ENCODE assay signal across 15 cellular contexts in the genomic region with DNA sequence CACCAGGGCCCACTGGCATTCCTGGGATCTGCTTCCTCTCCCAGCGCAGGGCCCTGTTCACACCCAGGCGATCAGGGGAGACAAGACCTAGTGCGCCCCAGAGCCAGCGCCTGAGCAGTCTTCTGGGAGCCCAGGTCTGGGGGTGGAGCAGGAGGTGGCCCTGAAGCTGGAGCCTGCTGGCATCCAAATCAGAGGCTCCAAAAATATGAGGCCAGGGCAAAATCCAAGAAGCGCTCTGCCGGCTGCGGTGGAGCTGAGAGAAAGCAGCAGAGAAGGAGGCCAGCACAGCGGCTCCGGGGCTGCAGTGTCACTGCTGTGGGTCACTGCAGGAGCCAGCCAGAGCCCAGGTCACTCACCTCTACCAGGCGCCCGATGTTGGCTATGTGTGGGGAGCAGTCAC. TPM values are rescaled to one million over a fixed set of nuclear protein-coding genes. Genes with fewer than 3 reads are reported as not detected.
A peak's percentile ranks its signal among the peaks of the same experiment; 100 is the strongest.
DNase-seq lines count a peak whose midpoint lies in the region; ATAC-seq, FAIRE-seq and TF ChIP-seq lines count a peak whose summit lies in the region.
"Had no signal": no experiment of that assay in that cellular context is flagged by ENCODE, and none has a peak within 500 bp of the region (broad histone marks: within the 10 kb centered on the region; RNA-seq: fewer than 3 reads in every experiment).

No MANE protein-coding gene starts in this region.

- peaks cover 6% of the 10 kb centered on the region; the same call in 1 of the 2 replicates for H3K36me3 ChIP-seq in PC-3 (ENCODE audit: low read depth, low read length)
- H3K36me3 ChIP-seq in H1 (ENCODE audit: control insufficient read depth in 2 of 4, insufficient read depth in 4 of 4, low read length in 3 of 4): peaks cover 3 to 19% (median 5%) of the 10 kb centered on the region in 4 experiments; a peak in 4 of 8 replicates
- H3K36me3 ChIP-seq in prostate gland: peaks cover 0 to 4% of the 10 kb centered on the region in 2 donors

- H3K9me3 ChIP-seq in PC-3 (ENCODE audit: low read length) (no peaks in the 10 kb centered on the region), H1 (ENCODE audit: insufficient read depth in 2 of 2, low read depth in 1 of 2, low read length in 1 of 2) (no peaks in the 10 kb centered on the region), prostate gland (no peaks in the 10 kb centered on the region)
- H3K9me3 ChIP-seq: tibial artery had no signal

- no peak overlapping the region for H4K5ac ChIP-seq in H1 (ENCODE audit: insufficient read length, low read depth, low read length)

- no peak overlapping the region for H2AK5ac ChIP-seq in H1 (ENCODE audit: low read depth, low read length)

- H3K79me2 ChIP-seq in PC-3 (ENCODE audit: low read length): no peaks in the 10 kb centered on the region
- H3K79me2 ChIP-seq in H1 (ENCODE audit: control insufficient read depth in 1 of 2, insufficient read depth in 2 of 2, low read length in 2 of 2): no peaks in the 10 kb centered on the region

- no peak overlapping the region for H3K18ac ChIP-seq in H1 (ENCODE audit: extremely low read depth, low read length)

- no peak overlapping the region for H2BK12ac ChIP-seq in H1 (ENCODE audit: low read depth, low read length)

- H3K23ac ChIP-seq in H1 (ENCODE audit: insufficient read length): no peak overlapping the region

- H4K8ac ChIP-seq in H1 (ENCODE audit: extremely low read depth, insufficient read depth, low read length): no peak overlapping the region

- H2BK120ac ChIP-seq in H1 (replicated peaks; ENCODE audit: low read depth, low read length): no peak overlapping the region

- intact Hi-C loops in PC-3 (cut with micrococcal nuclease) (loop anchor here (5.0 kb wide), 1 partner anchor 307 kb away; no protein-coding TSS in a partner anchor), prostate gland (cut with DNase I) (loop anchor here (2.0 to 5.0 kb wide), 2 partner anchors 44 to 142 kb away; partner anchors contain the start of gene CAPZB)

- no peaks in the 10 kb centered on the region for H3K9me2 ChIP-seq in PC-3 (replicated peaks; ENCODE audit: low read length)

- WGBS in H1 (ENCODE audit: extremely low coverage in 1 of 2, insufficient coverage in 1 of 2, insufficient read length in 1 of 2, insufficient replicate concordance in 2 of 2, low coverage in 1 of 2, low lambda C conversion rate in 2 of 2, missing lambda C conversion rate in 1 of 2), 2 experiments: 85% methylated on average over 9 of the region's 11 CpGs; no CpG with 5 or more reads in 1 of the 2 experiments
- WGBS in prostate gland: 79% methylated on average over 11 of the region's 11 CpGs

- H3K9ac ChIP-seq in PC-3 (ENCODE audit: low read length) (no peak overlapping the region), H1 (replicated peaks in 1 of 4; ENCODE audit: extremely low read depth in 1 of 4, low read depth in 3 of 4, low read length in 3 of 4) (no peak overlapping the region)
- H3K9ac ChIP-seq: GM23248 had no signal

- no peak overlapping the region for H3K56ac ChIP-seq in H1 (replicated peaks; ENCODE audit: insufficient read length, low read depth, low read length)

- H2AFZ ChIP-seq in PC-3 (ENCODE audit: low read length) (no peak overlapping the region), H1 (ENCODE audit: low read length) (no peak overlapping the region)
- H2AFZ ChIP-seq: GM23248 had no signal

- TF ChIP-seq POLR2A in H1 (IDR thresholded peaks at IDR 0.05; ENCODE audit: control extremely low read depth in 1 of 2, low read depth in 2 of 2, low read length in 2 of 2): no peak
- no peak for TF ChIP-seq POLR2A in prostate gland (IDR thresholded peaks at IDR 0.05)

- H4K20me1 ChIP-seq in PC-3 (ENCODE audit: low read length) (no peaks in the 10 kb centered on the region), H1 (replicated peaks in 1 of 2; ENCODE audit: control insufficient read depth in 1 of 2, insufficient read depth in 2 of 2, low read length in 2 of 2) (peaks cover 6% of the 10 kb centered on the region in 2 experiments)

- H3K4me3 Mint-ChIP-seq in activated T-cell treated with anti-CD3 and anti-CD28 coated beads, Interleukin-2, amount 50 U/mL, for 24 hours: no peak overlapping the region
- H3K4me3 Mint-ChIP-seq: CD4-positive, alpha-beta memory T cell had no signal

- H4K91ac ChIP-seq in H1 (replicated peaks; ENCODE audit: insufficient read length, low read length): no peak overlapping the region

- no peak for TF ChIP-seq EP300 in H1 (IDR thresholded peaks at IDR 0.05; ENCODE audit: borderline replicate concordance in 1 of 2, low read depth in 2 of 2, low read length in 2 of 2)

- H3K23me2 ChIP-seq in H1 (ENCODE audit: low read depth, low read length): no peaks in the 10 kb centered on the region

- no peaks in the 10 kb centered on the region for H3K27me3 ChIP-seq in PC-3 (ENCODE audit: low read length)
- H3K27me3 ChIP-seq in H1 (replicated peaks in 1 of 4; ENCODE audit: control insufficient read depth in 3 of 4, extremely low read depth in 1 of 4, insufficient read depth in 3 of 4, low read length in 3 of 4): no peaks in the 10 kb centered on the region
- H3K27me3 ChIP-seq in prostate gland (replicated peaks; ENCODE audit: insufficient read depth): no peaks in the 10 kb centered on the region
- H3K27me3 ChIP-seq: foreskin keratinocyte, tibial artery had no signal

- FAIRE-seq in H1 (lab: Jason Lieb, UNC): no peak
- FAIRE-seq: GM12892 had no signal

- H3K79me1 ChIP-seq in H1 (ENCODE audit: low read depth, low read length): no peaks in the 10 kb centered on the region; the same call in 1 of the 2 replicates

- H3K9me3 Mint-ChIP-seq in activated T-cell treated with anti-CD3 and anti-CD28 coated beads, Interleukin-2, amount 50 U/mL, for 24 hours: no peaks in the 10 kb centered on the region
- H3K9me3 Mint-ChIP-seq: activated T-helper 2 cell treated with anti-CD3 and anti-CD28 coated beads, Interferon-gamma antibody, Interleukin-2, Interleukin-4, amounts not matched to agents 10 μg/mL and 5 μg/mL and 100 μg/mL, durations not matched to agents 14 hours and 24 hours and 36 hours; CD4-positive, alpha-beta memory T cell had no signal

- ATAC-seq in PC-3: 0 out of 2 replicates have a peak, but pooled peaks have one; percentile 12
- no peak for ATAC-seq in GM19351 (IDR thresholded peaks at IDR 0.05; ENCODE audit: unreplicated experiment)

- TF ChIP-seq RAD21 in H1 (IDR thresholded peaks at IDR 0.05 in 1 of 2, conservative IDR thresholded peaks at IDR 0.05 in 1 of 2; ENCODE audit: low read depth in 2 of 2, low read length in 2 of 2): no peak

- H3K4me1 Mint-ChIP-seq in activated T-cell treated with anti-CD3 and anti-CD28 coated beads, Interleukin-2, amount 50 U/mL, for 24 hours (ENCODE audit: low read depth): peaks cover 11% of the 10 kb centered on the region

- peak overlapping the region; percentile 80 for H3K27ac Mint-ChIP-seq in activated T-cell treated with anti-CD3 and anti-CD28 coated beads, Interleukin-2, amount 50 U/mL, for 24 hours
- H3K27ac Mint-ChIP-seq: activated T-helper 2 cell treated with anti-CD3 and anti-CD28 coated beads, Interferon-gamma antibody, Interleukin-2, Interleukin-4, amounts not matched to agents 10 μg/mL and 5 μg/mL and 100 μg/mL, durations not matched to agents 14 hours and 24 hours and 36 hours had no signal

- POLR2A ChIA-PET in PC-3 (lab: Charles Lee; ENCODE audit: unreplicated experiment) (no interaction called here), H1 (lab: Charles Lee; ENCODE audit: partially characterized antibody) (interaction anchor here (1.0 to 1.6 kb wide), 2 partner anchors 9 to 137 kb away, joined by 3 to 7 read pairs; no protein-coding TSS in a partner anchor)

- no TSS peak for BruUV-seq in PC-3 (replicated peaks; lab: Mats Ljungman, UMichigan)

- H2BK15ac ChIP-seq in H1 (ENCODE audit: low read length): no peak overlapping the region

- CTCF ChIA-PET in PC-3 (lab: Charles Lee): interaction anchor here (0.5 kb wide), 1 partner anchor 269 kb away, joined by 3 read pairs; no protein-coding TSS in a partner anchor
- CTCF ChIA-PET in H1 (lab: Charles Lee; ENCODE audit: partially characterized antibody): interaction anchor here (0.6 to 8.0 kb wide), 26 partner anchors 10 to 317 kb away, joined by 3 to 72 read pairs (median 4); partner anchors contain the start of gene NBL1

- no peak overlapping the region for H3K4ac ChIP-seq in H1 (replicated peaks; ENCODE audit: insufficient read length, low read depth, low read length)

- DNase-seq in activated T-cell treated with anti-CD3 and anti-CD28 coated beads, Interleukin-2, amount 50 U/mL, for 24 hours: no peak
- no peak for DNase-seq in activated T-cell treated with anti-CD3 and anti-CD28 coated beads for 4 hours
- no peak for DNase-seq in PC-3
- no peak for DNase-seq in H1 (ENCODE audit: low read depth in 1 of 2, low spot score in 2 of 2)
- DNase-seq in prostate gland (ENCODE audit: low spot score): no peak
- DNase-seq in EL: no peak
- no peak for DNase-seq in SK-N-DZ (ENCODE audit: low spot score)
- DNase-seq: foreskin keratinocyte had no signal

- no peak overlapping the region for H3K4me2 ChIP-seq in PC-3 (ENCODE audit: low read length)
- H3K4me2 ChIP-seq in H1 (ENCODE audit: insufficient read depth in 1 of 2, low read depth in 2 of 2, low read length in 2 of 2): no peak overlapping the region

- peak overlapping the region; percentile 24; the same call in 1 of the 2 replicates for H2BK5ac ChIP-seq in H1 (ENCODE audit: low read depth, low read length)

- TF ChIP-seq CTCF in PC-3 (conservative IDR thresholded peaks at IDR 0.05; ENCODE audit: low read depth, low read length) (no peak), H1 (IDR thresholded peaks at IDR 0.05; ENCODE audit: control extremely low read depth in 1 of 3, insufficient read depth in 1 of 3, low read depth in 1 of 3, low read length in 3 of 3) (no peak), prostate gland (IDR thresholded peaks at IDR 0.05) (no peak)

- no peaks in the 10 kb centered on the region for H3K4me1 ChIP-seq in PC-3 (ENCODE audit: insufficient read depth, low read length)
- peaks cover 0 to 11% (median 5%) of the 10 kb centered on the region in 4 experiments; a peak in 5 of 7 replicates for H3K4me1 ChIP-seq in H1 (replicated peaks in 1 of 4; ENCODE audit: control insufficient read depth in 3 of 4, insufficient read depth in 4 of 4, low read length in 3 of 4)
- peaks cover 17% of the 10 kb centered on the region for H3K4me1 ChIP-seq in prostate gland (replicated peaks)
- H3K4me1 ChIP-seq: foreskin keratinocyte had no signal

- no peaks in the 10 kb centered on the region for H3K27me3 Mint-ChIP-seq in activated T-cell treated with anti-CD3 and anti-CD28 coated beads, Interleukin-2, amount 50 U/mL, for 24 hours
- H3K27me3 Mint-ChIP-seq: CD4-positive, alpha-beta memory T cell had no signal

- no peak overlapping the region for H3K14ac ChIP-seq in H1 (ENCODE audit: insufficient read length)

- H2BK20ac ChIP-seq in H1 (ENCODE audit: low read length): no peak overlapping the region

- H3F3A ChIP-seq in PC-3 (ENCODE audit: low read length, unreplicated experiment): no peaks in the 10 kb centered on the region

- peaks cover 86% of the 10 kb centered on the region for H3K36me3 Mint-ChIP-seq in activated T-cell treated with anti-CD3 and anti-CD28 coated beads, Interleukin-2, amount 50 U/mL, for 24 hours (ENCODE audit: low read depth)

- H3K27ac ChIP-seq in PC-3 (ENCODE audit: low read length) (no peak overlapping the region), H1 (ENCODE audit: low read depth, low read length) (no peak overlapping the region; the same call in 1 of the 2 replicates), prostate gland (peak overlapping the region; percentile 30 to 36)
- H3K27ac ChIP-seq: foreskin keratinocyte, GM23248, tibial artery had no signal

- H3K4me3 ChIP-seq in PC-3 (ENCODE audit: low read length) (no peak overlapping the region), H1 (ENCODE audit: extremely low read depth in 1 of 4, insufficient read depth in 2 of 4, low read depth in 3 of 4, low read length in 4 of 4) (no peak overlapping the region), prostate gland (no peak overlapping the region)
- H3K4me3 ChIP-seq: GM23248, tibial artery had no signal

RNA-seq across cellular contexts. Expression of gene SLC66A1, which starts 32.7 kb away (rescaled TPM):
- total RNA-seq in PC-3 (2014; rRNA removed): 27.7 and 28.9 TPM in 2 replicates
- 14.0 and 16.8 TPM in 2 replicates for total RNA-seq in H1 (2021; fragmentation: NEBNext Ultra II Directional; extraction: Animal tissue kit (Norgen Biotek cat#: 25700))
- polyA plus RNA-seq in H1 (2011; rRNA removed): 27.9 and 34.2 TPM in 2 replicates
- polyA plus RNA-seq in H1 (2011; cell fraction: cytosol; rRNA removed): 23.4 TPM
- 21.8 TPM for polyA plus RNA-seq in H1 (2011; cell fraction: nucleus; rRNA removed)
- polyA plus RNA-seq in H1 (2012, experiment 1 of 2): 11.6 to 22.2 TPM (median 17.2 TPM) in 4 replicates
- 13.6 TPM for polyA plus RNA-seq in H1 (2012, experiment 2 of 2)
- polyA plus RNA-seq in H1 (2013, experiment 1 of 2): 14.9 TPM
- 14.4 TPM for polyA plus RNA-seq in H1 (2013, experiment 2 of 2)
- polyA minus RNA-seq in H1 (2011; rRNA and poly(A)+ RNA removed): 14.6 and 17.5 TPM in 2 replicates
- 12.1 TPM for polyA minus RNA-seq in H1 (2011; cell fraction: cytosol; rRNA and poly(A)+ RNA removed)
- 15.3 TPM for polyA minus RNA-seq in H1 (2011; cell fraction: nucleus; rRNA and poly(A)+ RNA removed)
- total RNA-seq in prostate gland: 10 to 100 TPM; 24.4 to 49.6 TPM
- 19.6 and 24.8 TPM in 2 replicates for polyA plus RNA-seq in SK-N-DZ (2014; cell fraction: cytosol; rRNA removed)
- 14.5 and 15.5 TPM in 2 replicates for polyA plus RNA-seq in SK-N-DZ (2014; cell fraction: nucleus; rRNA removed)

RNA-seq across cellular contexts. Expression of gene AKR7A2, which starts 32.9 kb away (rescaled TPM):
- total RNA-seq in PC-3 (2014; rRNA removed): 63.3 and 72.3 TPM in 2 replicates
- total RNA-seq in H1 (2021; fragmentation: NEBNext Ultra II Directional; extraction: Animal tissue kit (Norgen Biotek cat#: 25700)): 32.0 and 34.5 TPM in 2 replicates
- 47.9 and 48.3 TPM in 2 replicates for polyA plus RNA-seq in H1 (2011; rRNA removed)
- 35.9 TPM for polyA plus RNA-seq in H1 (2011; cell fraction: cytosol; rRNA removed)
- 41.0 TPM for polyA plus RNA-seq in H1 (2011; cell fraction: nucleus; rRNA removed)
- 24.1 to 37.1 TPM (median 34.7 TPM) in 4 replicates for polyA plus RNA-seq in H1 (2012, experiment 1 of 2)
- polyA plus RNA-seq in H1 (2012, experiment 2 of 2): 43.0 TPM
- polyA plus RNA-seq in H1 (2013, experiment 1 of 2): 24.6 TPM
- polyA plus RNA-seq in H1 (2013, experiment 2 of 2): 23.7 TPM
- 20.4 and 20.9 TPM in 2 replicates for polyA minus RNA-seq in H1 (2011; rRNA and poly(A)+ RNA removed)
- polyA minus RNA-seq in H1 (2011; cell fraction: cytosol; rRNA and poly(A)+ RNA removed): 26.2 TPM
- 25.6 TPM for polyA minus RNA-seq in H1 (2011; cell fraction: nucleus; rRNA and poly(A)+ RNA removed)
- total RNA-seq in prostate gland: 100 to 1,000 TPM; 153 to 172 TPM
- polyA plus RNA-seq in SK-N-DZ (2014; cell fraction: cytosol; rRNA removed): 108 and 121 TPM in 2 replicates
- polyA plus RNA-seq in SK-N-DZ (2014; cell fraction: nucleus; rRNA removed): 78.5 and 88.6 TPM in 2 replicates

RNA-seq across cellular contexts. Expression of gene AKR7A3, which starts 56.3 kb away (rescaled TPM):
- total RNA-seq in PC-3 (2014; rRNA removed) (0.40 and 1.2 TPM in 2 replicates), prostate gland (1 to 10 TPM; 2.6 to 6.7 TPM)
- total RNA-seq in H1 (2021; fragmentation: NEBNext Ultra II Directional; extraction: Animal tissue kit (Norgen Biotek cat#: 25700)): 0.65 TPM in 2 replicates
- 0.62 and 0.72 TPM in 2 replicates for polyA plus RNA-seq in H1 (2011; rRNA removed)
- polyA plus RNA-seq in H1 (2011; cell fraction: cytosol; rRNA removed): 0.66 TPM
- 2.7 TPM for polyA plus RNA-seq in H1 (2011; cell fraction: nucleus; rRNA removed)
- polyA plus RNA-seq in H1 (2012, experiment 1 of 2): 0.60 to 1.0 TPM (median 0.71 TPM) in 4 replicates
- 0.43 TPM for polyA plus RNA-seq in H1 (2012, experiment 2 of 2)
- 0.49 TPM for polyA plus RNA-seq in H1 (2013, experiment 1 of 2)
- polyA plus RNA-seq in H1 (2013, experiment 2 of 2): 0.59 TPM
- 0.12 and 0.19 TPM in 2 replicates for polyA minus RNA-seq in H1 (2011; rRNA and poly(A)+ RNA removed)
- polyA minus RNA-seq in H1 (2011; cell fraction: cytosol; rRNA and poly(A)+ RNA removed): not detected
- 0.80 TPM for polyA minus RNA-seq in H1 (2011; cell fraction: nucleus; rRNA and poly(A)+ RNA removed)
- 0.32 and 0.59 TPM in 2 replicates for polyA plus RNA-seq in SK-N-DZ (2014; cell fraction: cytosol; rRNA removed)
- polyA plus RNA-seq in SK-N-DZ (2014; cell fraction: nucleus; rRNA removed): 5.5 and 9.6 TPM in 2 replicates
- total RNA-seq: A172 had no signal
- polyA plus RNA-seq: CD4-positive, alpha-beta memory T cell had no signal

Comparison
In these comparisons a context has a peak if more than half of its experiments do, and no peak if none do; other contexts are left out.
1. H3K27ac ChIP-seq: peak in prostate gland (2 of 2); none in PC-3 (single experiment) and H1 (single experiment).